ENCODE assay signal across 16 cellular contexts in genomic region chr14:79528843-79529405, GRCh38.
"Had no signal": no experiment of that assay in that cellular context is flagged by ENCODE, and none has a peak within 500 bp of the region (broad histone marks: within the 10 kb centered on the region; RNA-seq: fewer than 3 reads in every experiment).

No MANE protein-coding gene starts in this region.

- ATAC-seq: activated CD4-positive, CD25-positive, alpha-beta regulatory T cell treated with anti-CD3 and anti-CD28 coated beads, Interleukin-2, amount 50 U/mL, for 24 hours; activated CD8-positive, alpha-beta T cell treated with anti-CD3 and anti-CD28 coated beads, Interleukin-2, amount 10 ng/mL, durations not matched to agents 7 days and 5 days; foreskin keratinocyte; left lung had no signal

- H3K27ac Mint-ChIP-seq: activated CD4-positive, alpha-beta T cell treated with anti-CD3 and anti-CD28 coated beads, Interleukin-2, amount 10 ng/mL, durations not matched to agents 7 days and 5 days; activated CD8-positive, alpha-beta T cell treated with anti-CD3 and anti-CD28 coated beads, Interleukin-2, amount 10 ng/mL, durations not matched to agents 7 days and 5 days; activated naive CD4-positive, alpha-beta T cell treated with anti-CD3 and anti-CD28 coated beads, Interleukin-2, amount 10 ng/mL, durations not matched to agents 7 days and 5 days; activated T-cell treated with anti-CD3 and anti-CD28 coated beads, Interleukin-2, amount 50 U/mL, for 24 hours had no signal

- H3K4me1 ChIP-seq: foreskin keratinocyte, left lung, tibial artery, uterus had no signal

- H3K4me3 ChIP-seq: left lung, tibial artery, uterus had no signal

- H3K4me3 Mint-ChIP-seq: activated CD4-positive, alpha-beta T cell treated with anti-CD3 and anti-CD28 coated beads, Interleukin-2, amount 10 ng/mL, durations not matched to agents 7 days and 5 days; activated CD8-positive, alpha-beta T cell treated with anti-CD3 and anti-CD28 coated beads, Interleukin-2, amount 10 ng/mL, durations not matched to agents 7 days and 5 days; activated naive CD4-positive, alpha-beta T cell treated with anti-CD3 and anti-CD28 coated beads, Interleukin-2, amount 10 ng/mL, durations not matched to agents 7 days and 5 days; activated T-cell treated with anti-CD3 and anti-CD28 coated beads, Interleukin-2, amount 50 U/mL, for 24 hours had no signal

- H2AFZ ChIP-seq: parathyroid adenoma had no signal

- H3K36me3 ChIP-seq: left lung, tibial artery, uterus had no signal

- H3K9me3 Mint-ChIP-seq: activated naive CD4-positive, alpha-beta T cell treated with anti-CD3 and anti-CD28 coated beads, Interleukin-2, amount 10 ng/mL, durations not matched to agents 7 days and 5 days; activated T-cell treated with anti-CD3 and anti-CD28 coated beads, Interleukin-2, amount 50 U/mL, for 24 hours had no signal

- DNase-seq: activated CD4-positive, alpha-beta T cell treated with anti-CD3 and anti-CD28 coated beads, Interleukin-2, amount 10 ng/mL, durations not matched to agents 7 days and 5 days; activated CD8-positive, alpha-beta T cell treated with anti-CD3 and anti-CD28 coated beads, Interleukin-2, amount 10 ng/mL, durations not matched to agents 7 days and 5 days; activated naive CD4-positive, alpha-beta T cell treated with anti-CD3 and anti-CD28 coated beads, Interleukin-2, amount 10 ng/mL, durations not matched to agents 7 days and 5 days; activated T-cell treated with anti-CD3 and anti-CD28 coated beads, Interleukin-2, amount 50 U/mL, for 24 hours; foreskin keratinocyte; hypothalamus; kidney; left lung; stimulated activated CD4-positive, alpha-beta T cell treated with anti-CD3 and anti-CD28 coated beads, Interleukin-12 subunit alpha, Interleukin-12 subunit beta, amount 100 ng/mL, for 4 hours; stimulated activated CD4-positive, alpha-beta T cell treated with anti-CD3 and anti-CD28 coated beads, Interleukin-1b, Interleukin-23, amount 100 ng/mL, for 48 hours; stimulated activated naive CD4-positive, alpha-beta T cell treated with Interleukin-2 at 50 U/mL for 16 hours; T1000; tibial artery; uterus had no signal

- H3K27me3 ChIP-seq: foreskin keratinocyte, left lung, tibial artery, uterus had no signal

- H3K9ac ChIP-seq: parathyroid adenoma had no signal

- H3K27me3 Mint-ChIP-seq: activated CD4-positive, alpha-beta T cell treated with anti-CD3 and anti-CD28 coated beads, Interleukin-2, amount 10 ng/mL, durations not matched to agents 7 days and 5 days; activated naive CD4-positive, alpha-beta T cell treated with anti-CD3 and anti-CD28 coated beads, Interleukin-2, amount 10 ng/mL, durations not matched to agents 7 days and 5 days; activated T-cell treated with anti-CD3 and anti-CD28 coated beads, Interleukin-2, amount 50 U/mL, for 24 hours had no signal

- H3K9me3 ChIP-seq: left lung, tibial artery, uterus had no signal

- H3K27ac ChIP-seq: foreskin keratinocyte, left lung, parathyroid adenoma, tibial artery, uterus had no signal

- H3K36me3 Mint-ChIP-seq: activated naive CD4-positive, alpha-beta T cell treated with anti-CD3 and anti-CD28 coated beads, Interleukin-2, amount 10 ng/mL, durations not matched to agents 7 days and 5 days had no signal

- H3K4me1 Mint-ChIP-seq: activated CD4-positive, alpha-beta T cell treated with anti-CD3 and anti-CD28 coated beads, Interleukin-2, amount 10 ng/mL, durations not matched to agents 7 days and 5 days; activated naive CD4-positive, alpha-beta T cell treated with anti-CD3 and anti-CD28 coated beads, Interleukin-2, amount 10 ng/mL, durations not matched to agents 7 days and 5 days had no signal
